Comparison of ENCODE assay signal across 24 cellular contexts in genomic region chr4:87953776-87954175, GRCh38. TPM values are rescaled to one million over a fixed set of nuclear protein-coding genes. Genes with fewer than 3 reads are reported as not detected.
"Had no signal": no experiment of that assay in that cellular context is flagged by ENCODE, and none has a peak within 500 bp of the region (broad histone marks: within the 10 kb centered on the region; RNA-seq: fewer than 3 reads in every experiment).

No MANE protein-coding gene starts in this region.

- ATAC-seq: effector memory CD8-positive, alpha-beta T cell; gastroesophageal sphincter; left cardiac atrium; lower lobe of right lung; natural killer cell treated with Interleukin-12 subunit alpha and Interleukin-12 subunit beta and Interleukin-15 and Interleukin-18, amount 100 ng/mL, for 72 hours; pancreas; right cardiac atrium had no signal

- H3K4me1 ChIP-seq: lower lobe of right lung had no signal

- H3K4me3 ChIP-seq: esophagus muscularis mucosa, gastroesophageal sphincter, left ventricle myocardium inferior, lower lobe of right lung, pancreas had no signal

- H3K4me3 Mint-ChIP-seq: dendritic cell treated with granulocyte-macrophage colony-stimulating factor and Interleukin-4, amounts not matched to agents 40 ng/mL and 50 ng/mL, for 4 days; effector memory CD8-positive, alpha-beta T cell; immature natural killer cell; memory B cell; natural killer cell treated with Interleukin-12 subunit alpha and Interleukin-12 subunit beta and Interleukin-15 and Interleukin-18, amount 100 ng/mL, for 72 hours had no signal

- H3K36me3 Mint-ChIP-seq: immature natural killer cell; memory B cell; natural killer cell treated with Interleukin-12 subunit alpha and Interleukin-12 subunit beta and Interleukin-15 and Interleukin-18, amount 100 ng/mL, for 72 hours had no signal

- H3K36me3 ChIP-seq: esophagus muscularis mucosa, gastroesophageal sphincter, left ventricle myocardium inferior, lower lobe of right lung, pancreas had no signal

- H3K27ac Mint-ChIP-seq: dendritic cell treated with granulocyte-macrophage colony-stimulating factor and Interleukin-4, amounts not matched to agents 40 ng/mL and 50 ng/mL, for 4 days; effector memory CD8-positive, alpha-beta T cell; immature natural killer cell; memory B cell; natural killer cell treated with Interleukin-12 subunit alpha and Interleukin-12 subunit beta and Interleukin-15 and Interleukin-18, amount 100 ng/mL, for 72 hours; progenitor cell of endocrine pancreas had no signal

- H3K27me3 ChIP-seq: esophagus muscularis mucosa, gastroesophageal sphincter, pancreas had no signal

- H3K9me3 ChIP-seq: esophagus muscularis mucosa, gastroesophageal sphincter, left ventricle myocardium inferior, lower lobe of right lung, pancreas had no signal

- H3K4me1 Mint-ChIP-seq: immature natural killer cell had no signal

- H3K27ac ChIP-seq: epithelial cell of prostate, esophagus muscularis mucosa, gastroesophageal sphincter, left ventricle myocardium inferior, lower lobe of right lung, pancreas had no signal

- H3K27me3 Mint-ChIP-seq: dendritic cell treated with granulocyte-macrophage colony-stimulating factor and Interleukin-4, amounts not matched to agents 40 ng/mL and 50 ng/mL, for 4 days; progenitor cell of endocrine pancreas had no signal

- DNase-seq: effector memory CD8-positive, alpha-beta T cell; foreskin fibroblast; glutamatergic neuron; immature natural killer cell; kidney; left cardiac atrium; left ventricle myocardium inferior; lower lobe of right lung; midbrain; occipital lobe; pancreas; right cardiac atrium; small intestine; stimulated activated CD4-positive, alpha-beta T cell treated with anti-CD3 and anti-CD28 coated beads, Interleukin-12 subunit alpha, Interleukin-12 subunit beta, amount 100 ng/mL, for 4 hours; stimulated activated CD4-positive, alpha-beta T cell treated with anti-CD3 and anti-CD28 coated beads, Interleukin-2, amount 100 ng/mL, for 48 hours; stimulated activated naive CD4-positive, alpha-beta T cell treated with Interleukin-2 at 50 U/mL for 16 hours; trophoblast cell had no signal

- H3K9me3 Mint-ChIP-seq: dendritic cell treated with granulocyte-macrophage colony-stimulating factor and Interleukin-4, amounts not matched to agents 40 ng/mL and 50 ng/mL, for 4 days; effector memory CD8-positive, alpha-beta T cell; immature natural killer cell; memory B cell; natural killer cell treated with Interleukin-12 subunit alpha and Interleukin-12 subunit beta and Interleukin-15 and Interleukin-18, amount 100 ng/mL, for 72 hours had no signal

RNA-seq across cellular contexts. Expression of gene SPP1, which starts 21.7 kb away (rescaled TPM):
- total RNA-seq: natural killer cell treated with Interleukin-12 subunit alpha and Interleukin-12 subunit beta and Interleukin-15 and Interleukin-18, amount 100 ng/mL, for 72 hours had no signal
- polyA plus RNA-seq: immature natural killer cell had no signal
